In the genomic region with DNA sequence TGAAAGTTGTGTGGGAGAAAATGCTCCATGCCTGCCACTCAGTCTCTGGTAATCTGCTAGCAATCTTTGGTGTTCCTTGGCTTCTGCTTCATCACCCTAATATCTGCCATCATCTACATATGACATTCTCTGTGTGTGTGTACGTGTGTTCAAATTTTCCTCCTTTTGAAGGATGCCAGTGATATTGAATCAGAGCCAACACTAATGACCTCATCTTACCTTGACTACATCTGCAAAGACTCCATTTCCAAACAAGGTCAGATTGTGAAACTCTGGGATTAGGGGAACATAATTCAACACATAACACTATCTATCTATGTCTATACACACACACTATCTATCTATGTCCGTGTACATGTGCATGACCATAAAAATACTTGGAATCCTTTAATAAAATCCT, we compare ENCODE assay signal across 19 cellular contexts.
"Had no signal": no experiment of that assay in that cellular context is flagged by ENCODE, and none has a peak within 500 bp of the region (broad histone marks: within the 10 kb centered on the region; RNA-seq: fewer than 3 reads in every experiment).

No MANE protein-coding gene starts in this region.

- H3K9me3 Mint-ChIP-seq: activated naive CD8-positive, alpha-beta T cell treated with anti-CD3 and anti-CD28 coated beads, Interleukin-2, amount 10 ng/mL, durations not matched to agents 7 days and 5 days; WTC11 had no signal

- H3K4me3 ChIP-seq: ascending aorta, cardiac muscle cell, dorsolateral prefrontal cortex, skin epidermis, transverse colon had no signal

- H3K9me3 ChIP-seq: ascending aorta, transverse colon had no signal

- H3K4me1 Mint-ChIP-seq: activated naive CD8-positive, alpha-beta T cell treated with anti-CD3 and anti-CD28 coated beads, Interleukin-2, amount 10 ng/mL, durations not matched to agents 7 days and 5 days; nephron; T-helper 17 cell had no signal

- H3K36me3 ChIP-seq: ascending aorta, cardiac muscle cell, transverse colon had no signal

- H3K27ac ChIP-seq: ascending aorta, cardiac muscle cell, skin epidermis, transverse colon had no signal

- ATAC-seq: esophagus mucosa; stimulated activated naive CD8-positive, alpha-beta T cell treated with anti-CD3 and anti-CD28 coated beads, Interleukin-15, Interleukin-2, amounts not matched to agents 100 U/mL and 50 U/mL, for 24 hours; T-helper 17 cell; WTC11 had no signal

- FAIRE-seq: endometrium, TTC549 had no signal

- H3K27me3 ChIP-seq: ascending aorta, cardiac muscle cell, dorsolateral prefrontal cortex, transverse colon had no signal

- H3K27ac Mint-ChIP-seq: activated naive CD8-positive, alpha-beta T cell treated with anti-CD3 and anti-CD28 coated beads, Interleukin-2, amount 10 ng/mL, durations not matched to agents 7 days and 5 days; nephron; T-helper 17 cell; WTC11 had no signal

- H3K4me3 Mint-ChIP-seq: activated naive CD8-positive, alpha-beta T cell treated with anti-CD3 and anti-CD28 coated beads, Interleukin-2, amount 10 ng/mL, durations not matched to agents 7 days and 5 days; nephron; T-helper 17 cell; WTC11 had no signal

- DNase-seq: activated CD4-positive, alpha-beta T cell treated with anti-CD3 and anti-CD28 coated beads for 4 hours; activated CD8-positive, alpha-beta memory T cell treated with anti-CD3 and anti-CD28 coated beads, Interleukin-2, amount 50 U/mL, for 48 hours; activated naive CD4-positive, alpha-beta T cell; activated naive CD8-positive, alpha-beta T cell treated with anti-CD3 and anti-CD28 coated beads, Interleukin-2, amount 10 ng/mL, durations not matched to agents 7 days and 5 days; dorsolateral prefrontal cortex; hypothalamus; nucleus accumbens; posterior cingulate gyrus; stimulated activated naive CD8-positive, alpha-beta T cell treated with anti-CD3 and anti-CD28 coated beads, Interleukin-15, Interleukin-2, amounts not matched to agents 100 U/mL and 50 U/mL, for 24 hours; T-helper 17 cell; transverse colon had no signal

- H3K36me3 Mint-ChIP-seq: activated naive CD8-positive, alpha-beta T cell treated with anti-CD3 and anti-CD28 coated beads, Interleukin-2, amount 10 ng/mL, durations not matched to agents 7 days and 5 days; WTC11 had no signal
